ENCODE assay signal across 20 cellular contexts in the genomic region with DNA sequence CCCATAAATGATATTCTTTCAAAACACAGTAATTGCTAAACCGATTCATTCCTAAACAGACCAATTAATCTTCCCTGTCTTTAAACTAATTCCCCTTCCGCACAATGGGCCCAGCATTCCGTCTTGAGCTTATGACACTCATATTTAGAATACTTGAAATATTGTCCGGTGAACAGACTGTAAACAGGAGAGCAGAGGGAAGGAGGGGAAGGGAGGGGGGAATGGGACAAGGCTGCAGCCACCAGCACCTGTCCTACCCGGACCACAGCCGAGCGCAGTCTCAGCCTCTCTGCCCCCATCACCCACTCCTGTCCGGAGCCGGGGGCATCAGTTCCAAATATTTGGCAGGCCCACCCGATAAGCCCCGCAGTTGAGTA.
DNase-seq lines count a peak whose midpoint lies in the region; ATAC-seq, FAIRE-seq and TF ChIP-seq lines count a peak whose summit lies in the region.
"Had no signal": no experiment of that assay in that cellular context is flagged by ENCODE, and none has a peak within 500 bp of the region (broad histone marks: within the 10 kb centered on the region; RNA-seq: fewer than 3 reads in every experiment).

No MANE protein-coding gene starts in this region.

- H3K27ac ChIP-seq in A549 = peak overlapping the region; percentile 30 to 85; a peak in 4 of 6 replicates
- peak overlapping the region; percentile 95 for H3K27ac ChIP-seq in RWPE1
- peak overlapping the region; percentile 89 for H3K27ac ChIP-seq in hepatocyte
- H3K27ac ChIP-seq in parathyroid adenoma = peak overlapping the region; percentile 72

- no peak overlapping the region for H3K9ac ChIP-seq in parathyroid adenoma

- H3K9me3 Mint-ChIP-seq in stimulated activated memory B cell treated with anti-CD40 and anti-IgM and Interleukin-4, amounts not matched to agents 10 μg/mL and 1 μg/mL and 100 μg/mL, for 72 hours = no peaks in the 10 kb centered on the region
- H3K9me3 Mint-ChIP-seq: activated CD4-positive, alpha-beta T cell treated with anti-CD3 and anti-CD28 coated beads, Interleukin-2, amount 10 ng/mL, durations not matched to agents 24 days and 14 days; nephron; stimulated activated naive CD8-positive, alpha-beta T cell treated with anti-CD3 and anti-CD28 coated beads, Interleukin-15, amount 100 ng/mL, for 72 hours had no signal

- no peaks in the 10 kb centered on the region for H3K9me3 ChIP-seq in A549
- H3K9me3 ChIP-seq in hepatocyte (ENCODE audit: low read depth) = no peaks in the 10 kb centered on the region
- H3K9me3 ChIP-seq in parathyroid adenoma (ENCODE audit: control insufficient read depth, low read length) = no peaks in the 10 kb centered on the region

- H3K4me1 Mint-ChIP-seq in stimulated activated memory B cell treated with anti-CD40 and anti-IgM and Interleukin-4, amounts not matched to agents 10 μg/mL and 1 μg/mL and 100 μg/mL, for 72 hours = no peaks in the 10 kb centered on the region
- H3K4me1 Mint-ChIP-seq: activated CD4-positive, alpha-beta T cell treated with anti-CD3 and anti-CD28 coated beads, Interleukin-2, amount 10 ng/mL, durations not matched to agents 24 days and 14 days; stimulated activated naive CD8-positive, alpha-beta T cell treated with anti-CD3 and anti-CD28 coated beads, Interleukin-15, amount 100 ng/mL, for 72 hours had no signal

- FAIRE-seq in A549 (lab: Jason Lieb, UNC) = no peak
- FAIRE-seq: colon, frontal cortex, GM12878 had no signal

- H3K27me3 ChIP-seq in hepatocyte (no peaks in the 10 kb centered on the region), parathyroid adenoma (ENCODE audit: control insufficient read depth, insufficient read depth, low read length) (no peaks in the 10 kb centered on the region)

- no peak for TF ChIP-seq RAD21 in A549 (conservative IDR thresholded peaks at IDR 0.05 in 1 of 2, IDR thresholded peaks at IDR 0.05 in 1 of 2)

- H3K9me2 ChIP-seq in hepatocyte (replicated peaks; ENCODE audit: insufficient read depth) = no peaks in the 10 kb centered on the region

- H3K4me3 ChIP-seq in A549 (no peak overlapping the region), hepatocyte (no peak overlapping the region), parathyroid adenoma (ENCODE audit: low read depth, low read length) (no peak overlapping the region)
- H3K4me3 ChIP-seq: GM12878 had no signal

- no peak for ATAC-seq in A549
- ATAC-seq in stimulated activated memory B cell treated with anti-CD40 and anti-IgM and Interleukin-4, amounts not matched to agents 10 μg/mL and 1 μg/mL and 100 μg/mL, for 72 hours = no peak
- ATAC-seq: GM12878, SK-N-SH treated with all-trans-retinoic acid at 6 μM for 48 hours had no signal

- TF ChIP-seq CTCF in A549 (IDR thresholded peaks at IDR 0.05) (no peak), RWPE1 (conservative IDR thresholded peaks at IDR 0.05; ENCODE audit: low read depth) (no peak), hepatocyte (IDR thresholded peaks at IDR 0.05; ENCODE audit: poor library complexity) (no peak), parathyroid adenoma (IDR thresholded peaks at IDR 0.05) (no peak)

- no peaks in the 10 kb centered on the region for H3K27me3 Mint-ChIP-seq in stimulated activated memory B cell treated with anti-CD40 and anti-IgM and Interleukin-4, amounts not matched to agents 10 μg/mL and 1 μg/mL and 100 μg/mL, for 72 hours
- H3K27me3 Mint-ChIP-seq: stimulated activated naive CD8-positive, alpha-beta T cell treated with anti-CD3 and anti-CD28 coated beads, Interleukin-15, amount 100 ng/mL, for 72 hours had no signal

- H3K79me2 ChIP-seq in hepatocyte (no peaks in the 10 kb centered on the region), parathyroid adenoma (no peaks in the 10 kb centered on the region)

- WGBS in A549 (ENCODE audit: missing lambda C conversion rate) = 84% methylated on average over 11 of the region's 11 CpGs
- 60% methylated on average over 11 of the region's 11 CpGs for WGBS in hepatocyte (ENCODE audit: low lambda C conversion rate, missing lambda C conversion rate)

- peaks cover 44% of the 10 kb centered on the region for H3K4me1 ChIP-seq in A549
- H3K4me1 ChIP-seq in hepatocyte (ENCODE audit: insufficient read depth) = peaks cover 33% of the 10 kb centered on the region
- peaks cover 24% of the 10 kb centered on the region for H3K4me1 ChIP-seq in parathyroid adenoma

- no peak overlapping the region for H2AFZ ChIP-seq in hepatocyte
- H2AFZ ChIP-seq in parathyroid adenoma = peak overlapping the region; percentile 9

- H3K36me3 ChIP-seq in hepatocyte (replicated peaks; ENCODE audit: insufficient read depth, low read depth) = no peaks in the 10 kb centered on the region
- H3K36me3 ChIP-seq in parathyroid adenoma (ENCODE audit: control insufficient read depth, insufficient read depth, low read length) = no peaks in the 10 kb centered on the region

- DNase-seq in A549 (ENCODE audit: low read depth in 1 of 2, low spot score in 1 of 2) (no peak), RWPE1 (ENCODE audit: low spot score) (no peak), hepatocyte (ENCODE audit: low spot score) (no peak), HK-2 (ENCODE audit: unreplicated experiment) (no peak), SK-N-DZ (ENCODE audit: low spot score) (no peak), GF-D8 (lab: John Stamatoyannopoulos, UW) (no peak)
- DNase-seq: activated CD4-positive, alpha-beta T cell treated with anti-CD3 and anti-CD28 coated beads, Interleukin-2, amount 10 ng/mL, durations not matched to agents 24 days and 14 days; activated CD8-positive, alpha-beta memory T cell treated with anti-CD3 and anti-CD28 coated beads, Interleukin-2, amount 50 U/mL, for 48 hours; aorta; MV-4-11; NCI-H2081 treated with DMSO at 0.1 percent for 48 hours; NCI-H526 treated with DMSO at 0.1 percent for 48 hours; stimulated activated naive CD8-positive, alpha-beta T cell treated with anti-CD3 and anti-CD28 coated beads, Interleukin-15, amount 100 ng/mL, for 72 hours had no signal

- no peak for TF ChIP-seq EP300 in A549 (IDR thresholded peaks at IDR 0.05)

- CTCF ChIA-PET in A549 (lab: Yijun Ruan, JAX) = interaction anchor here (0.6 to 5.2 kb wide), 6 partner anchors 10 to 428 kb away, joined by 3 to 39 read pairs (median 6); no protein-coding TSS in a partner anchor
- CTCF ChIA-PET in RWPE1 (lab: Yijun Ruan, JAX) = interaction anchor here (0.6 to 1.5 kb wide), 3 partner anchors 11 to 187 kb away, joined by 3 to 5 read pairs (median 5); no protein-coding TSS in a partner anchor

- H3K4me3 Mint-ChIP-seq in stimulated activated memory B cell treated with anti-CD40 and anti-IgM and Interleukin-4, amounts not matched to agents 10 μg/mL and 1 μg/mL and 100 μg/mL, for 72 hours = no peak overlapping the region
- H3K4me3 Mint-ChIP-seq: activated CD4-positive, alpha-beta T cell treated with anti-CD3 and anti-CD28 coated beads, Interleukin-2, amount 10 ng/mL, durations not matched to agents 24 days and 14 days; nephron; stimulated activated naive CD8-positive, alpha-beta T cell treated with anti-CD3 and anti-CD28 coated beads, Interleukin-15, amount 100 ng/mL, for 72 hours had no signal

- H3K36me3 Mint-ChIP-seq in stimulated activated memory B cell treated with anti-CD40 and anti-IgM and Interleukin-4, amounts not matched to agents 10 μg/mL and 1 μg/mL and 100 μg/mL, for 72 hours = no peaks in the 10 kb centered on the region

- POLR2A ChIA-PET in A549 (lab: Yijun Ruan, JAX) = interaction anchor here (7.2 kb wide), 1 partner anchor 113 kb away, joined by 93 read pairs; the partner anchor contains the start of gene GADD45A
- POLR2A ChIA-PET in RWPE1 (lab: Yijun Ruan, JAX; ENCODE audit: low non-redundant PET) = interaction anchor here (3.9 kb wide), 1 partner anchor 113 kb away, joined by 33 read pairs; the partner anchor contains the start of gene GADD45A

- peak overlapping the region; percentile 7; the same call in 1 of the 3 replicates for H3K4me2 ChIP-seq in A549
- H3K4me2 ChIP-seq in hepatocyte = no peak overlapping the region
- peak overlapping the region; percentile 49 for H3K4me2 ChIP-seq in parathyroid adenoma (ENCODE audit: low read length)

- H3K27ac Mint-ChIP-seq in stimulated activated memory B cell treated with anti-CD40 and anti-IgM and Interleukin-4, amounts not matched to agents 10 μg/mL and 1 μg/mL and 100 μg/mL, for 72 hours = no peak overlapping the region
- H3K27ac Mint-ChIP-seq: activated CD4-positive, alpha-beta T cell treated with anti-CD3 and anti-CD28 coated beads, Interleukin-2, amount 10 ng/mL, durations not matched to agents 24 days and 14 days; stimulated activated naive CD8-positive, alpha-beta T cell treated with anti-CD3 and anti-CD28 coated beads, Interleukin-15, amount 100 ng/mL, for 72 hours had no signal

- TF ChIP-seq POLR2A in A549 (IDR thresholded peaks at IDR 0.05; ENCODE audit: low read length) = no peak

- no peaks in the 10 kb centered on the region for H4K20me1 ChIP-seq in hepatocyte (ENCODE audit: insufficient read depth, poor library complexity, severe bottlenecking)

TF ChIP-seq in A549, 52 proteins besides CTCF, POLR2A, EP300 and RAD21 (continues in another document):
- TF ChIP-seq CEBPB (IDR thresholded peaks at IDR 0.05) (no peak), NFE2L2 (conservative IDR thresholded peaks at IDR 0.05; ENCODE audit: low read length) (no peak), SMC3 (IDR thresholded peaks at IDR 0.05) (no peak), BHLHE40 (IDR thresholded peaks at IDR 0.05; ENCODE audit: low read depth, low read length) (no peak), ESRRA (IDR thresholded peaks at IDR 0.05; ENCODE audit: borderline replicate concordance, low read length) (no peak), CBX2 (IDR thresholded peaks at IDR 0.05; ENCODE audit: borderline replicate concordance, low read depth) (no peak), RFX5 (IDR thresholded peaks at IDR 0.05) (no peak), MAFK (IDR thresholded peaks at IDR 0.05; ENCODE audit: partially characterized antibody) (no peak), GATA3 (IDR thresholded peaks at IDR 0.05; ENCODE audit: borderline replicate concordance) (no peak), PHF8 (IDR thresholded peaks at IDR 0.05; ENCODE audit: borderline replicate concordance, low read depth) (no peak), POLR2AphosphoS2 (conservative IDR thresholded peaks at IDR 0.05; ENCODE audit: low read length) (no peak), ZC3H11A (IDR thresholded peaks at IDR 0.05) (no peak), USF2 (IDR thresholded peaks at IDR 0.05) (no peak), ZFP36 (IDR thresholded peaks at IDR 0.05; ENCODE audit: borderline replicate concordance, partially characterized antibody) (no peak)
- TF ChIP-seq, protein P1, sequence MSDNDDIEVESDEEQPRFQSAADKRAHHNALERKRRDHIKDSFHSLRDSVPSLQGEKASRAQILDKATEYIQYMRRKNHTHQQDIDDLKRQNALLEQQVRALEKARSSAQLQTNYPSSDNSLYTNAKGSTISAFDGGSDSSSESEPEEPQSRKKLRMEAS (IDR thresholded peaks at IDR 0.05) = no peak
